In genomic region chr10:98980353-98980752, GRCh38 we compare ENCODE assay signal across 21 cellular contexts.
DNase-seq lines count a peak whose midpoint lies in the region; ATAC-seq, FAIRE-seq and TF ChIP-seq lines count a peak whose summit lies in the region.
"Had no signal": no experiment of that assay in that cellular context is flagged by ENCODE, and none has a peak within 500 bp of the region (broad histone marks: within the 10 kb centered on the region; RNA-seq: fewer than 3 reads in every experiment).

No MANE protein-coding gene starts in this region.

- no peak for ATAC-seq in GM12878
- no peak for ATAC-seq in HG02938 (IDR thresholded peaks at IDR 0.05; ENCODE audit: unreplicated experiment)
- ATAC-seq: HepG2, Panc1 had no signal

- H2AFZ ChIP-seq in GM12878 (ENCODE audit: control insufficient read depth, low read depth, low read length) (no peak overlapping the region), mammary epithelial cell (ENCODE audit: low read depth, low read length) (no peak overlapping the region)

- dilution Hi-C loops in mammary epithelial cell (cut with HindIII; ENCODE audit: low sequenced_read_pairs): no loop called here

- H3K9ac ChIP-seq in GM12878 (ENCODE audit: control insufficient read depth, insufficient read depth, low read length): no peak overlapping the region
- no peak overlapping the region for H3K9ac ChIP-seq in mammary epithelial cell (ENCODE audit: insufficient read depth, low read length)

- BruUV-seq in GM12878 (replicated peaks; lab: Mats Ljungman, UMichigan) (no TSS peak), mammary epithelial cell (replicated peaks; lab: Mats Ljungman, UMichigan) (no TSS peak)

- no peak overlapping the region for H3K27ac ChIP-seq in GM12878 (ENCODE audit: control insufficient read depth, insufficient read depth)
- no peak overlapping the region for H3K27ac ChIP-seq in mammary epithelial cell (ENCODE audit: insufficient read depth, low read depth, low read length)
- H3K27ac ChIP-seq: SK-N-MC had no signal

- in situ Hi-C loops in GM12878 (cut with MboI) (no loop called here), mammary epithelial cell (cut with MboI; ENCODE audit: low sequenced_read_pairs in 2 of 2) (no loop called here)

- no peaks in the 10 kb centered on the region for H3K79me2 ChIP-seq in GM12878 (ENCODE audit: control insufficient read depth, insufficient read depth, low read length)
- no peaks in the 10 kb centered on the region for H3K79me2 ChIP-seq in mammary epithelial cell (ENCODE audit: insufficient read depth, low read length)

- H3K9me3 ChIP-seq in GM12878 (replicated peaks; ENCODE audit: control insufficient read depth, insufficient read depth, low read length) (no peaks in the 10 kb centered on the region), mammary epithelial cell (replicated peaks; ENCODE audit: insufficient read depth, low read length) (no peaks in the 10 kb centered on the region)
- H3K9me3 ChIP-seq: BE2C, Caco-2 had no signal

- TF ChIP-seq RAD21 in GM12878 (IDR thresholded peaks at IDR 0.05; ENCODE audit: insufficient read depth, low read depth, low read length): no peak

- SMC1A ChIA-PET in GM12878 (lab: Charles Lee; ENCODE audit: uncharacterized antibody, unreplicated experiment): no interaction called here

- H3K4me3 ChIP-seq in GM12878: no peak overlapping the region
- no peak overlapping the region for H3K4me3 ChIP-seq in mammary epithelial cell (replicated peaks in 1 of 3; ENCODE audit: insufficient read depth in 1 of 3, low read depth in 2 of 3, low read length in 3 of 3)
- H3K4me3 ChIP-seq: SK-N-MC had no signal

- no peaks in the 10 kb centered on the region for H3K4me1 ChIP-seq in GM12878 (ENCODE audit: control insufficient read depth, insufficient read depth, low read length)
- H3K4me1 ChIP-seq in mammary epithelial cell (ENCODE audit: insufficient read depth, low read length): no peaks in the 10 kb centered on the region
- H3K4me1 ChIP-seq: BE2C, Caco-2 had no signal

- no peak for TF ChIP-seq CTCF in GM12878 (IDR thresholded peaks at IDR 0.05 in 2 of 3, conservative IDR thresholded peaks at IDR 0.05 in 1 of 3; ENCODE audit: control insufficient read depth in 2 of 3, extremely low read depth in 1 of 3, insufficient read depth in 1 of 3, low read depth in 3 of 3, low read length in 3 of 3)
- no peak for TF ChIP-seq CTCF in mammary epithelial cell (conservative IDR thresholded peaks at IDR 0.05 in 1 of 2, IDR thresholded peaks at IDR 0.05 in 1 of 2; ENCODE audit: extremely low read depth in 1 of 2, insufficient read depth in 1 of 2, low read depth in 1 of 2, low read length in 2 of 2)

- CTCF ChIA-PET in GM12878 (lab: Yijun Ruan, JAX): no interaction called here
- CTCF ChIA-PET in mammary epithelial cell (lab: Charles Lee; ENCODE audit: low non-redundant PET): no interaction called here

- H3K36me3 ChIP-seq in GM12878 (ENCODE audit: control insufficient read depth in 2 of 2, insufficient read depth in 2 of 2, low read length in 1 of 2) (no peaks in the 10 kb centered on the region), mammary epithelial cell (ENCODE audit: insufficient read depth, low read length) (no peaks in the 10 kb centered on the region)
- H3K36me3 ChIP-seq: BE2C had no signal

- no peak for TF ChIP-seq POLR2A in GM12891 (IDR thresholded peaks at IDR 0.05; ENCODE audit: low read depth, low read length)
- TF ChIP-seq POLR2A in GM12878 (IDR thresholded peaks at IDR 0.05; ENCODE audit: low read depth, low read length): no peak

- intact Hi-C loops in GM12878 (cut with micrococcal nuclease; ENCODE audit: unreplicated experiment): no loop called here
- intact Hi-C loops in mammary epithelial cell (cut with micrococcal nuclease): no loop called here

- WGBS in GM12878 (ENCODE audit: insufficient coverage, insufficient replicate concordance, low lambda C conversion rate, missing lambda C conversion rate): 24% methylated on average over 5 of the region's 5 CpGs
- 42% methylated on average over 5 of the region's 5 CpGs for WGBS in mammary epithelial cell (ENCODE audit: low coverage, missing lambda C conversion rate)

- no peak for FAIRE-seq in GM12891 (lab: Jason Lieb, UNC)
- no peak for FAIRE-seq in GM12878 (lab: Jason Lieb, UNC)
- FAIRE-seq: HepG2 had no signal

- H3K27me3 ChIP-seq in GM12878 (replicated peaks in 1 of 2; ENCODE audit: control insufficient read depth in 2 of 2, insufficient read depth in 2 of 2, low read length in 1 of 2) (no peaks in the 10 kb centered on the region), mammary epithelial cell (ENCODE audit: insufficient read depth, low read length) (no peaks in the 10 kb centered on the region)
- H3K27me3 ChIP-seq: BE2C had no signal

- POLR2A ChIA-PET in GM12878 (lab: Charles Lee): no interaction called here

- RAD21 ChIA-PET in GM12878 (lab: Charles Lee; ENCODE audit: unreplicated experiment): no interaction called here

- H3K4me2 ChIP-seq in GM12878 (ENCODE audit: control insufficient read depth, insufficient read depth): no peak overlapping the region
- H3K4me2 ChIP-seq in mammary epithelial cell (ENCODE audit: insufficient read depth, low read depth, low read length): no peak overlapping the region

- TF ChIP-seq EP300 in GM12878 (IDR thresholded peaks at IDR 0.05; ENCODE audit: borderline replicate concordance in 1 of 2, control insufficient read depth in 1 of 2, low read depth in 2 of 2, low read length in 2 of 2): no peak

- DNase-seq in GM12891 (ENCODE audit: insufficient read length, low spot score): no peak
- DNase-seq in NAMALWA (ENCODE audit: low spot score): peak; percentile 6
- DNase-seq in SKM-1 (lab: John Stamatoyannopoulos, UW; ENCODE audit: unreplicated experiment): peak; percentile 10
- DNase-seq in GM12878 (ENCODE audit: low read depth, low spot score): no peak
- DNase-seq in mammary epithelial cell: no peak
- DNase-seq in activated CD4-positive, alpha-beta T cell treated with anti-CD3 and anti-CD28 coated beads for 4 hours: no peak
- no peak for DNase-seq in cerebellum (ENCODE audit: low spot score)
- DNase-seq: BE2C; Caco-2; CD4-positive, alpha-beta T cell; DMS153; EL; NCI-H187; NCI-H2107; NCI-H510A; NCI-H748 treated with DMSO at 0.1 percent for 48 hours; T-helper 1 cell had no signal

- H4K20me1 ChIP-seq in GM12878 (ENCODE audit: control insufficient read depth, insufficient read depth): no peaks in the 10 kb centered on the region
- no peaks in the 10 kb centered on the region for H4K20me1 ChIP-seq in mammary epithelial cell (ENCODE audit: insufficient read depth, low read length)

TF ChIP-seq in GM12891, 5 proteins besides CTCF, POLR2A, EP300 and RAD21:
- no peak for TF ChIP-seq TAF1 (IDR thresholded peaks at IDR 0.05; ENCODE audit: low read depth, low read length)
- TF ChIP-seq SPI1 (IDR thresholded peaks at IDR 0.05; ENCODE audit: low read depth, low read length): peak; percentile 46
- TF ChIP-seq POU2F2 (IDR thresholded peaks at IDR 0.05; ENCODE audit: low read depth, low read length): no peak

TF ChIP-seq in GM12878, 131 proteins besides CTCF, POLR2A, EP300 and RAD21 (continues in another document):
- TF ChIP-seq MAX (IDR thresholded peaks at IDR 0.05; ENCODE audit: low read depth, low read length) (no peak), ELK1 (IDR thresholded peaks at IDR 0.05; ENCODE audit: low read depth, low read length) (no peak), NBN (IDR thresholded peaks at IDR 0.05) (no peak), HSF1 (IDR thresholded peaks at IDR 0.05; ENCODE audit: low read depth, low read length) (no peak), BCL11A (IDR thresholded peaks at IDR 0.05; ENCODE audit: low read depth, low read length) (no peak), HDAC6 (IDR thresholded peaks at IDR 0.05; ENCODE audit: unreplicated experiment) (no peak), SPI1 (IDR thresholded peaks at IDR 0.05; ENCODE audit: borderline replicate concordance, insufficient read depth, low read depth, low read length) (peak; percentile 50; the same call in 1 of the 2 replicates)

Comparison
In these comparisons a context has a peak if more than half of its experiments do, and no peak if none do; other contexts are left out.
1. DNase-seq: peak in NAMALWA (single experiment) and SKM-1 (single experiment); none in GM12891 (single experiment), GM12878 (single experiment), mammary epithelial cell (single experiment), activated CD4-positive, alpha-beta T cell treated with anti-CD3 and anti-CD28 coated beads for 4 hours (0 of 2) and cerebellum (single experiment).